ENCODE assay signal across 1 cellular context in the genomic region with DNA sequence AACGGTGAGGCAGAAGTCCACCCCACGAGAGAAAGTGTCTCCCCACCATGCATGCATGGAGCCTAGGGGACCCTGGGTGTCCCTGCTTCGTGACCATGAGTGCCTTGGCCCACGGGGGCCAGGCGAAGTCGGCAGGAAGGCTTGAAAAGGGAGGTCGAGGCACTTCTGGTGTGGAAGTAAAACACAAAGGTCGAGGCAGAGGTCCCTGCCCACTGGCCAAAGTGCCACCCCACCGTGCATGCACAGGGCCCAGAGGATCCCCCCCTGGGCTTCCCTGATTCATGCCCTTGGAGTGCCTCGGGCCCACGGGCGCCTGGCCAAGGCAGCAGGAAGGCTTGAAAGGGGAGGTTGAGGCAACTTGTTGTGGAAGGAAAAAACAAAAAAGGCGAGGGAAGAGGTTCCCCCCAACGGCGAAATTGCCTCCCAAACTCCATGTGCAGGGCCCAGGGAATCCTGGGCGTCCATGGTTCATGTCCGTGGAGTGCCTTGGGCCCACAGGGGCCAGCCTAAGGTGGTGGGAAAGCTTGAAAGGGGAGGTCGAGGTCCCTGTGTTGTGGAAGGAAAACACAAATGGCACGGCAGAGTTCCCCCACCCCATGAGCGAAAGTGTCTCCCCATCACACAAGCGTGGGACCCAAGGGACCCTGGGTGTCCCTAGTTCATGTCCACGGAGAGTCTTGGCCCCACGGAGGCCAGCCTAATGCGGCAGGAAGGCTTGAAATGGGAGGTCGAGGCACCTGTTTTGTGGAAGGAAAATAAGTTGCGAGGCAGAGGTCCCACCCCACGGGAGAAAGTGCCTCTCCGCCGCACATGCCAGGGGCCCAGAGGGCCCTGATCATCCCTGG.
TF ChIP-seq lines count a peak whose summit lies in the region.

No MANE protein-coding gene starts in this region.

TF ChIP-seq in GM23338, 12 proteins besides CTCF, POLR2A, EP300 and RAD21:
- TF ChIP-seq ZNF114 (CRISPR knock-in tag; IDR thresholded peaks at IDR 0.05), result no peak
- no peak for TF ChIP-seq ZNF331 (CRISPR knock-in tag; IDR thresholded peaks at IDR 0.05; ENCODE audit: low read depth)
- no peak for TF ChIP-seq NANOG (IDR thresholded peaks at IDR 0.05; ENCODE audit: borderline replicate concordance)
- no peak for TF ChIP-seq CREB1 (CRISPR knock-in tag; IDR thresholded peaks at IDR 0.05; ENCODE audit: low read depth)
- TF ChIP-seq, protein P1, sequence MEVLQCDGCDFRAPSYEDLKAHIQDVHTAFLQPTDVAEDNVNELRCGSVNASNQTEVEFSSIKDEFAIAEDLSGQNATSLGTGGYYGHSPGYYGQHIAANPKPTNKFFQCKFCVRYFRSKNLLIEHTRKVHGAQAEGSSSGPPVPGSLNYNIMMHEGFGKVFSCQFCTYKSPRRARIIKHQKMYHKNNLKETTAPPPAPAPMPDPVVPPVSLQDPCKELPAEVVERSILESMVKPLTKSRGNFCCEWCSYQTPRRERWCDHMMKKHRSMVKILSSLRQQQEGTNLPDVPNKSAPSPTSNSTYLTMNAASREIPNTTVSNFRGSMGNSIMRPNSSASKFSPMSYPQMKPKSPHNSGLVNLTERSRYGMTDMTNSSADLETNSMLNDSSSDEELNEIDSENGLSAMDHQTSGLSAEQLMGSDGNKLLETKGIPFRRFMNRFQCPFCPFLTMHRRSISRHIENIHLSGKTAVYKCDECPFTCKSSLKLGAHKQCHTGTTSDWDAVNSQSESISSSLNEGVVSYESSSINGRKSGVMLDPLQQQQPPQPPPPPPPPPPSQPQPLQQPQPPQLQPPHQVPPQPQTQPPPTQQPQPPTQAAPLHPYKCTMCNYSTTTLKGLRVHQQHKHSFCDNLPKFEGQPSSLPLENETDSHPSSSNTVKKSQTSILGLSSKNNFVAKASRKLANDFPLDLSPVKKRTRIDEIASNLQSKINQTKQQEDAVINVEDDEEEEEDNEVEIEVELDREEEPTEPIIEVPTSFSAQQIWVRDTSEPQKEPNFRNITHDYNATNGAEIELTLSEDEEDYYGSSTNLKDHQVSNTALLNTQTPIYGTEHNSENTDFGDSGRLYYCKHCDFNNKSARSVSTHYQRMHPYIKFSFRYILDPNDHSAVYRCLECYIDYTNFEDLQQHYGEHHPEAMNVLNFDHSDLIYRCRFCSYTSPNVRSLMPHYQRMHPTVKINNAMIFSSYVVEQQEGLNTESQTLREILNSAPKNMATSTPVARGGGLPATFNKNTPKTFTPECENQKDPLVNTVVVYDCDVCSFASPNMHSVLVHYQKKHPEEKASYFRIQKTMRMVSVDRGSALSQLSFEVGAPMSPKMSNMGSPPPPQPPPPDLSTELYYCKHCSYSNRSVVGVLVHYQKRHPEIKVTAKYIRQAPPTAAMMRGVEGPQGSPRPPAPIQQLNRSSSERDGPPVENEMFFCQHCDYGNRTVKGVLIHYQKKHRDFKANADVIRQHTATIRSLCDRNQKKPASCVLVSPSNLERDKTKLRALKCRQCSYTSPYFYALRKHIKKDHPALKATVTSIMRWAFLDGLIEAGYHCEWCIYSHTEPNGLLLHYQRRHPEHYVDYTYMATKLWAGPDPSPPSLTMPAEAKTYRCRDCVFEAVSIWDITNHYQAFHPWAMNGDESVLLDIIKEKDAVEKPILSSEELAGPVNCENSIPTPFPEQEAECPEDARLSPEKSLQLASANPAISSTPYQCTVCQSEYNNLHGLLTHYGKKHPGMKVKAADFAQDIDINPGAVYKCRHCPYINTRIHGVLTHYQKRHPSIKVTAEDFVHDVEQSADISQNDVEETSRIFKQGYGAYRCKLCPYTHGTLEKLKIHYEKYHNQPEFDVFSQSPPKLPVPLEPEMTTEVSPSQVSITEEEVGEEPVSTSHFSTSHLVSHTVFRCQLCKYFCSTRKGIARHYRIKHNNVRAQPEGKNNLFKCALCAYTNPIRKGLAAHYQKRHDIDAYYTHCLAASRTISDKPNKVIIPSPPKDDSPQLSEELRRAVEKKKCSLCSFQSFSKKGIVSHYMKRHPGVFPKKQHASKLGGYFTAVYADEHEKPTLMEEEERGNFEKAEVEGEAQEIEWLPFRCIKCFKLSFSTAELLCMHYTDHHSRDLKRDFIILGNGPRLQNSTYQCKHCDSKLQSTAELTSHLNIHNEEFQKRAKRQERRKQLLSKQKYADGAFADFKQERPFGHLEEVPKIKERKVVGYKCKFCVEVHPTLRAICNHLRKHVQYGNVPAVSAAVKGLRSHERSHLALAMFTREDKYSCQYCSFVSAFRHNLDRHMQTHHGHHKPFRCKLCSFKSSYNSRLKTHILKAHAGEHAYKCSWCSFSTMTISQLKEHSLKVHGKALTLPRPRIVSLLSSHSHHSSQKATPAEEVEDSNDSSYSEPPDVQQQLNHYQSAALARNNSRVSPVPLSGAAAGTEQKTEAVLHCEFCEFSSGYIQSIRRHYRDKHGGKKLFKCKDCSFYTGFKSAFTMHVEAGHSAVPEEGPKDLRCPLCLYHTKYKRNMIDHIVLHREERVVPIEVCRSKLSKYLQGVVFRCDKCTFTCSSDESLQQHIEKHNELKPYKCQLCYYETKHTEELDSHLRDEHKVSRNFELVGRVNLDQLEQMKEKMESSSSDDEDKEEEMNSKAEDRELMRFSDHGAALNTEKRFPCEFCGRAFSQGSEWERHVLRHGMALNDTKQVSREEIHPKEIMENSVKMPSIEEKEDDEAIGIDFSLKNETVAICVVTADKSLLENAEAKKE (CRISPR knock-in tag; IDR thresholded peaks at IDR 0.05), result no peak
- TF ChIP-seq, protein P2, sequence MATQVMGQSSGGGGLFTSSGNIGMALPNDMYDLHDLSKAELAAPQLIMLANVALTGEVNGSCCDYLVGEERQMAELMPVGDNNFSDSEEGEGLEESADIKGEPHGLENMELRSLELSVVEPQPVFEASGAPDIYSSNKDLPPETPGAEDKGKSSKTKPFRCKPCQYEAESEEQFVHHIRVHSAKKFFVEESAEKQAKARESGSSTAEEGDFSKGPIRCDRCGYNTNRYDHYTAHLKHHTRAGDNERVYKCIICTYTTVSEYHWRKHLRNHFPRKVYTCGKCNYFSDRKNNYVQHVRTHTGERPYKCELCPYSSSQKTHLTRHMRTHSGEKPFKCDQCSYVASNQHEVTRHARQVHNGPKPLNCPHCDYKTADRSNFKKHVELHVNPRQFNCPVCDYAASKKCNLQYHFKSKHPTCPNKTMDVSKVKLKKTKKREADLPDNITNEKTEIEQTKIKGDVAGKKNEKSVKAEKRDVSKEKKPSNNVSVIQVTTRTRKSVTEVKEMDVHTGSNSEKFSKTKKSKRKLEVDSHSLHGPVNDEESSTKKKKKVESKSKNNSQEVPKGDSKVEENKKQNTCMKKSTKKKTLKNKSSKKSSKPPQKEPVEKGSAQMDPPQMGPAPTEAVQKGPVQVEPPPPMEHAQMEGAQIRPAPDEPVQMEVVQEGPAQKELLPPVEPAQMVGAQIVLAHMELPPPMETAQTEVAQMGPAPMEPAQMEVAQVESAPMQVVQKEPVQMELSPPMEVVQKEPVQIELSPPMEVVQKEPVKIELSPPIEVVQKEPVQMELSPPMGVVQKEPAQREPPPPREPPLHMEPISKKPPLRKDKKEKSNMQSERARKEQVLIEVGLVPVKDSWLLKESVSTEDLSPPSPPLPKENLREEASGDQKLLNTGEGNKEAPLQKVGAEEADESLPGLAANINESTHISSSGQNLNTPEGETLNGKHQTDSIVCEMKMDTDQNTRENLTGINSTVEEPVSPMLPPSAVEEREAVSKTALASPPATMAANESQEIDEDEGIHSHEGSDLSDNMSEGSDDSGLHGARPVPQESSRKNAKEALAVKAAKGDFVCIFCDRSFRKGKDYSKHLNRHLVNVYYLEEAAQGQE (IDR thresholded peaks at IDR 0.05; ENCODE audit: unreplicated experiment), result no peak
- TF ChIP-seq POLR2AphosphoS5 (IDR thresholded peaks at IDR 0.05; ENCODE audit: low read depth), result no peak
- no peak for TF ChIP-seq STAT1 (IDR thresholded peaks at IDR 0.05; ENCODE audit: unreplicated experiment)
- no peak for TF ChIP-seq EZH2phosphoT487 (IDR thresholded peaks at IDR 0.05; ENCODE audit: unreplicated experiment)
- TF ChIP-seq, protein P3, sequence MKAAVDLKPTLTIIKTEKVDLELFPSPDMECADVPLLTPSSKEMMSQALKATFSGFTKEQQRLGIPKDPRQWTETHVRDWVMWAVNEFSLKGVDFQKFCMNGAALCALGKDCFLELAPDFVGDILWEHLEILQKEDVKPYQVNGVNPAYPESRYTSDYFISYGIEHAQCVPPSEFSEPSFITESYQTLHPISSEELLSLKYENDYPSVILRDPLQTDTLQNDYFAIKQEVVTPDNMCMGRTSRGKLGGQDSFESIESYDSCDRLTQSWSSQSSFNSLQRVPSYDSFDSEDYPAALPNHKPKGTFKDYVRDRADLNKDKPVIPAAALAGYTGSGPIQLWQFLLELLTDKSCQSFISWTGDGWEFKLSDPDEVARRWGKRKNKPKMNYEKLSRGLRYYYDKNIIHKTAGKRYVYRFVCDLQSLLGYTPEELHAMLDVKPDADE (IDR thresholded peaks at IDR 0.05), result no peak
- no peak for TF ChIP-seq EZH2 (IDR thresholded peaks at IDR 0.05; ENCODE audit: low read depth, unreplicated experiment)
- TF ChIP-seq JUNB (IDR thresholded peaks at IDR 0.05; ENCODE audit: unreplicated experiment), result no peak
